11 cellular contexts compared by ENCODE assay signal in the genomic region with DNA sequence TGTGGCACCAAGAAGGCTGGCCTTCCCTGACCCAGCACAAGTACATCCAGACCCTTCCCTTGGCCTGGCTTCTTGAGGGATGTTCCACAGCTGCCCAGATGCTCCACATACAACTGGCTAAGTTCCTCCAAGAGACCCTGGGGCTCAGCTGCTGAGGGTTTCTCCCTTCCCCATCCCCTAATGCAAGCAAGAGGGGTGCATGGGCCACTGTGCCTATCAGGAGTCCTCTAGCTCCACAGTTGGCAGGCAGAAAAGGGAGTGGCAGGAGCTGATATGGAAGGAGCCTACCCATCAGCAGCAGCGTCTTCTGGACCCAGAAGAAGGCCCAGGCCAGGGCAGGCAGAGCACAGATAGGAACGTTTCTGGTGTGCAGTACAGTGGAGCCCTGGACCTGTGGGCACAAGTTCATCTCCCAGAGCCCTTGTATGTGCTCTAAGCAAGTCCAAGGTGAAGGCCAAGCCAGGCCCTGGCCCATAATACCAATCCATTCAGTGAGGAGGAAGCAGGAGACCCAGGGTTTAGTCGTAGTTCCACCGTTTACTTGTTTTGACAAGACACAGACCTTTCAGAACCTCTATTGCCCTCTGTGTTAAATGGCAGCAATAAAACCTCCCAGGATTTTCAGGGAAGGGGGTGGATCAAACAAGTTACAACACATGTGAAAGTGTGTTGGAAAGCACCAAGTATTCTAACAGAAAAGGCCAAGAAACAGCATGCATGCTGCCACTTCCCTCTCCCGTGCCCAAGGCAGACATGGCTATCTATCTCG. TPM values are rescaled to one million over a fixed set of nuclear protein-coding genes. Genes with fewer than 3 reads are reported as not detected.
DNase-seq lines count a peak whose midpoint lies in the region; ATAC-seq and TF ChIP-seq lines count a peak whose summit lies in the region.
"Had no signal": no experiment of that assay in that cellular context is flagged by ENCODE, and none has a peak within 500 bp of the region (broad histone marks: within the 10 kb centered on the region; RNA-seq: fewer than 3 reads in every experiment).

No MANE protein-coding gene starts in this region.

- H3K79me2 ChIP-seq in OCI-LY3 (ENCODE audit: low read length) (no peaks in the 10 kb centered on the region), trophoblast cell (ENCODE audit: control insufficient read depth, insufficient read depth, low read length, poor library complexity) (no peaks in the 10 kb centered on the region), smooth muscle cell (ENCODE audit: low read depth) (no peaks in the 10 kb centered on the region)

- TF ChIP-seq CTCF in OCI-LY3 (IDR thresholded peaks at IDR 0.05; ENCODE audit: low read depth, low read length) (no peak), endothelial cell (IDR thresholded peaks at IDR 0.05; ENCODE audit: unreplicated experiment) (no peak), nephron (IDR thresholded peaks at IDR 0.05; ENCODE audit: unreplicated experiment in 3 of 3) (no peak), smooth muscle cell (IDR thresholded peaks at IDR 0.05; ENCODE audit: borderline replicate concordance, insufficient read depth, poor library complexity, severe bottlenecking) (no peak), WERI-Rb-1 (IDR thresholded peaks at IDR 0.05; ENCODE audit: low read depth, low read length) (no peak)

- H3K36me3 Mint-ChIP-seq in CD4-positive, CD25-positive, alpha-beta regulatory T cell: peaks cover 20% of the 10 kb centered on the region
- peaks cover 16% of the 10 kb centered on the region for H3K36me3 Mint-ChIP-seq in endothelial cell (ENCODE audit: low read depth, unreplicated experiment)
- no peaks in the 10 kb centered on the region for H3K36me3 Mint-ChIP-seq in nephron (ENCODE audit: low read depth)

- H3K23ac ChIP-seq in trophoblast cell (ENCODE audit: low read length): no peak overlapping the region

- H2BK5ac ChIP-seq in trophoblast cell (ENCODE audit: low read depth, low read length, poor library complexity): no peak overlapping the region

- no peak overlapping the region for H2BK12ac ChIP-seq in trophoblast cell (ENCODE audit: low read length)

- no peaks in the 10 kb centered on the region for H3K79me1 ChIP-seq in trophoblast cell (ENCODE audit: low read length)

- H2AK5ac ChIP-seq in trophoblast cell (ENCODE audit: low read length): no peak overlapping the region

- H4K20me1 ChIP-seq in OCI-LY3 (ENCODE audit: insufficient read depth, low read length): no peaks in the 10 kb centered on the region
- H4K20me1 ChIP-seq in smooth muscle cell (ENCODE audit: low read depth): no peaks in the 10 kb centered on the region

- no peak overlapping the region for H3K9ac ChIP-seq in OCI-LY3 (ENCODE audit: low read length)
- H3K9ac ChIP-seq in trophoblast cell (ENCODE audit: low read length): no peak overlapping the region
- H3K9ac ChIP-seq in smooth muscle cell (ENCODE audit: low read depth): no peak overlapping the region

- no peaks in the 10 kb centered on the region for H3K9me3 ChIP-seq in CD4-positive, CD25-positive, alpha-beta regulatory T cell (ENCODE audit: control insufficient read depth in 2 of 2, low read length in 2 of 2)
- H3K9me3 ChIP-seq in OCI-LY3 (ENCODE audit: insufficient read depth, low read length): no peaks in the 10 kb centered on the region
- H3K9me3 ChIP-seq in trophoblast cell (ENCODE audit: insufficient read depth, low read depth, low read length): peaks cover under 1% of the 10 kb centered on the region
- no peaks in the 10 kb centered on the region for H3K9me3 ChIP-seq in smooth muscle cell (replicated peaks; ENCODE audit: low read depth)
- no peaks in the 10 kb centered on the region for H3K9me3 ChIP-seq in WERI-Rb-1 (ENCODE audit: severe bottlenecking)

- no peaks in the 10 kb centered on the region for H3K9me3 Mint-ChIP-seq in CD4-positive, CD25-positive, alpha-beta regulatory T cell
- H3K9me3 Mint-ChIP-seq in endothelial cell (ENCODE audit: unreplicated experiment) (no peaks in the 10 kb centered on the region), nephron (no peaks in the 10 kb centered on the region)
- H3K9me3 Mint-ChIP-seq: neural crest cell had no signal

- H3K4me1 ChIP-seq in CD4-positive, CD25-positive, alpha-beta regulatory T cell (ENCODE audit: control insufficient read depth, insufficient read depth, low read length, poor library complexity, severe bottlenecking): peaks cover 100% of the 10 kb centered on the region
- H3K4me1 ChIP-seq in OCI-LY3 (ENCODE audit: low read length): peaks cover 25% of the 10 kb centered on the region
- H3K4me1 ChIP-seq in trophoblast cell (ENCODE audit: control insufficient read depth in 1 of 2, insufficient read depth in 2 of 2, low read length in 2 of 2): peaks cover 6 to 10% of the 10 kb centered on the region in 2 experiments
- H3K4me1 ChIP-seq in smooth muscle cell (ENCODE audit: low read depth): no peaks in the 10 kb centered on the region

- no peak overlapping the region for H4K12ac ChIP-seq in trophoblast cell (ENCODE audit: low read depth, low read length)

- H3K4me3 Mint-ChIP-seq in CD4-positive, CD25-positive, alpha-beta regulatory T cell: peak overlapping the region in 3 of 4 donors; percentile 79 to 89 (median 87)
- H3K4me3 Mint-ChIP-seq in endothelial cell (ENCODE audit: unreplicated experiment) (peak overlapping the region; percentile 62), nephron (no peak overlapping the region)
- H3K4me3 Mint-ChIP-seq: neural crest cell had no signal

- DNase-seq in CD4-positive, CD25-positive, alpha-beta regulatory T cell: no peak
- DNase-seq in endothelial cell (ENCODE audit: low spot score) (no peak), trophoblast cell (no peak), smooth muscle cell (lab: John Stamatoyannopoulos, UW; ENCODE audit: unreplicated experiment) (no peak), WERI-Rb-1 (no peak), pons (ENCODE audit: low spot score) (no peak)
- DNase-seq: DMS 273 treated with DMSO at 0.1 percent for 48 hours, NCI-H2227 treated with DMSO at 0.1 percent for 48 hours had no signal

- no peak overlapping the region for H3K4me2 ChIP-seq in OCI-LY3 (ENCODE audit: low read length)
- H3K4me2 ChIP-seq in trophoblast cell (ENCODE audit: low read length): no peak overlapping the region
- H3K4me2 ChIP-seq in smooth muscle cell: no peak overlapping the region

- H3K27me3 ChIP-seq in CD4-positive, CD25-positive, alpha-beta regulatory T cell (ENCODE audit: control insufficient read depth, insufficient read depth, low read length): no peaks in the 10 kb centered on the region
- H3K27me3 ChIP-seq in OCI-LY3 (ENCODE audit: low read depth, low read length) (no peaks in the 10 kb centered on the region), trophoblast cell (ENCODE audit: insufficient read depth, low read length) (no peaks in the 10 kb centered on the region), smooth muscle cell (ENCODE audit: low read depth) (no peaks in the 10 kb centered on the region), WERI-Rb-1 (ENCODE audit: insufficient read depth, low read depth, severe bottlenecking) (no peaks in the 10 kb centered on the region)

- peak overlapping the region; percentile 87 for H3K27ac ChIP-seq in CD4-positive, CD25-positive, alpha-beta regulatory T cell (ENCODE audit: insufficient read depth, low read length, poor library complexity, severe bottlenecking)
- H3K27ac ChIP-seq in OCI-LY3 (ENCODE audit: low read length) (no peak overlapping the region; the same call in 1 of the 2 replicates), trophoblast cell (ENCODE audit: low read depth, low read length) (no peak overlapping the region), smooth muscle cell (ENCODE audit: low read depth) (no peak overlapping the region), WERI-Rb-1 (no peak overlapping the region)

- H3K18ac ChIP-seq in trophoblast cell (ENCODE audit: low read length): no peak overlapping the region

- H4K8ac ChIP-seq in trophoblast cell (ENCODE audit: low read depth, low read length): no peak overlapping the region

- H2AFZ ChIP-seq in OCI-LY3 (ENCODE audit: low read depth, low read length) (peak overlapping the region; percentile 33; the same call in 1 of the 2 replicates), trophoblast cell (ENCODE audit: insufficient read depth, low read length, poor library complexity) (no peak overlapping the region), smooth muscle cell (ENCODE audit: low read depth) (no peak overlapping the region)

- no peak overlapping the region for H4K91ac ChIP-seq in trophoblast cell (ENCODE audit: low read depth, low read length)

- H3K36me3 ChIP-seq in CD4-positive, CD25-positive, alpha-beta regulatory T cell (ENCODE audit: control insufficient read depth, insufficient read depth, low read length): peaks cover 15% of the 10 kb centered on the region
- H3K36me3 ChIP-seq in OCI-LY3 (replicated peaks; ENCODE audit: low read depth, low read length) (no peaks in the 10 kb centered on the region), trophoblast cell (ENCODE audit: control insufficient read depth in 1 of 2, insufficient read depth in 2 of 2, low read length in 2 of 2) (no peaks in the 10 kb centered on the region), smooth muscle cell (ENCODE audit: low read depth) (no peaks in the 10 kb centered on the region), WERI-Rb-1 (peaks cover 27% of the 10 kb centered on the region)

- H3K14ac ChIP-seq in trophoblast cell (ENCODE audit: low read length): no peak overlapping the region

- H3F3A ChIP-seq in smooth muscle cell (ENCODE audit: low read depth): no peaks in the 10 kb centered on the region

- H3K27me3 Mint-ChIP-seq in CD4-positive, CD25-positive, alpha-beta regulatory T cell: no peaks in the 10 kb centered on the region
- H3K27me3 Mint-ChIP-seq in endothelial cell (ENCODE audit: unreplicated experiment) (peaks cover 15% of the 10 kb centered on the region), nephron (ENCODE audit: low read depth) (peaks cover 4% of the 10 kb centered on the region)

- WGBS in trophoblast cell (ENCODE audit: extremely low coverage, insufficient coverage, insufficient read length): no CpG with 5 or more reads among the region's 6 CpGs
- WGBS in smooth muscle cell (ENCODE audit: low lambda C conversion rate): 60% methylated on average over 6 of the region's 6 CpGs

- peaks cover 11 to 98% (median 68%) of the 10 kb centered on the region in 4 donors for H3K4me1 Mint-ChIP-seq in CD4-positive, CD25-positive, alpha-beta regulatory T cell
- H3K4me1 Mint-ChIP-seq in endothelial cell (ENCODE audit: unreplicated experiment) (peaks cover 42% of the 10 kb centered on the region), nephron (peaks cover 45% of the 10 kb centered on the region)

- no peak overlapping the region for H3K4ac ChIP-seq in trophoblast cell (ENCODE audit: low read depth, low read length)

- peak overlapping the region; percentile 98 to 99 (median 98) for H3K27ac Mint-ChIP-seq in CD4-positive, CD25-positive, alpha-beta regulatory T cell
- H3K27ac Mint-ChIP-seq in endothelial cell (ENCODE audit: unreplicated experiment) (peak overlapping the region; percentile 87), nephron (peak overlapping the region; percentile 36 to 66 (median 47))

- no peak overlapping the region for H2BK120ac ChIP-seq in trophoblast cell (ENCODE audit: insufficient read depth, low read length, poor library complexity)

- ATAC-seq in CD4-positive, CD25-positive, alpha-beta regulatory T cell (ENCODE audit: low read depth in 2 of 2): no peak

- peak overlapping the region; percentile 46 for H3K4me3 ChIP-seq in CD4-positive, CD25-positive, alpha-beta regulatory T cell (ENCODE audit: low read depth, low read length)
- H3K4me3 ChIP-seq in OCI-LY3 (ENCODE audit: low read length) (no peak overlapping the region), trophoblast cell (ENCODE audit: low read depth, low read length) (no peak overlapping the region), smooth muscle cell (no peak overlapping the region), WERI-Rb-1 (ENCODE audit: low read depth, low read length) (no peak overlapping the region)

RNA-seq across cellular contexts. Expression of gene VSIR, which starts 26.1 kb away (rescaled TPM):
- 167 TPM for total RNA-seq in CD4-positive, CD25-positive, alpha-beta regulatory T cell
- 100 to 1,000 TPM; 226 to 339 (median 294) TPM for polyA plus RNA-seq in CD4-positive, CD25-positive, alpha-beta regulatory T cell
- total RNA-seq in endothelial cell (ENCODE audit: unreplicated experiment): 86.1 TPM
- 38.2 and 43.6 TPM in 2 replicates for polyA plus RNA-seq in trophoblast cell (2013)
- total RNA-seq in smooth muscle cell: 0.58 and 3.6 TPM in 2 replicates
- 2.6 and 3.6 TPM in 2 replicates for polyA plus RNA-seq in smooth muscle cell
- total RNA-seq: neural crest cell had no signal

RNA-seq across cellular contexts. Expression of gene C10orf105, which starts 27.6 kb away (rescaled TPM):
- total RNA-seq in CD4-positive, CD25-positive, alpha-beta regulatory T cell: 0.52 TPM
- under 1 TPM in 2 of 4 donors, not detected in 2; 0.05 to 0.20 TPM for polyA plus RNA-seq in CD4-positive, CD25-positive, alpha-beta regulatory T cell
- total RNA-seq in endothelial cell (ENCODE audit: unreplicated experiment) (0.15 TPM), smooth muscle cell (0.09 TPM in 1 of 2 replicates, not detected in the other)
- 0.01 and 0.03 TPM in 2 replicates for polyA plus RNA-seq in trophoblast cell (2013)
- polyA plus RNA-seq in smooth muscle cell: not detected in 2 replicates

Comparison
In these comparisons a context has a peak if more than half of its experiments do, and no peak if none do; other contexts are left out.
1. H3K27ac Mint-ChIP-seq: peak in every context shown above with its lines; median percentile 98 in CD4-positive, CD25-positive, alpha-beta regulatory T cell; 87 in endothelial cell; 47 in nephron.
2. H3K4me3 Mint-ChIP-seq: peak in CD4-positive, CD25-positive, alpha-beta regulatory T cell (3 of 4) and endothelial cell (single experiment); none in nephron (0 of 3).
3. RNA of gene VSIR, which starts 26.1 kb away (total RNA-seq): 167 TPM in CD4-positive, CD25-positive, alpha-beta regulatory T cell (single experiment) and 86.1 TPM in endothelial cell (single experiment); 0.58 to 3.6 TPM in smooth muscle cell; every median in the first group is over 10 times any median in the second.